1 cellular context compared by ENCODE assay signal in the genomic region with DNA sequence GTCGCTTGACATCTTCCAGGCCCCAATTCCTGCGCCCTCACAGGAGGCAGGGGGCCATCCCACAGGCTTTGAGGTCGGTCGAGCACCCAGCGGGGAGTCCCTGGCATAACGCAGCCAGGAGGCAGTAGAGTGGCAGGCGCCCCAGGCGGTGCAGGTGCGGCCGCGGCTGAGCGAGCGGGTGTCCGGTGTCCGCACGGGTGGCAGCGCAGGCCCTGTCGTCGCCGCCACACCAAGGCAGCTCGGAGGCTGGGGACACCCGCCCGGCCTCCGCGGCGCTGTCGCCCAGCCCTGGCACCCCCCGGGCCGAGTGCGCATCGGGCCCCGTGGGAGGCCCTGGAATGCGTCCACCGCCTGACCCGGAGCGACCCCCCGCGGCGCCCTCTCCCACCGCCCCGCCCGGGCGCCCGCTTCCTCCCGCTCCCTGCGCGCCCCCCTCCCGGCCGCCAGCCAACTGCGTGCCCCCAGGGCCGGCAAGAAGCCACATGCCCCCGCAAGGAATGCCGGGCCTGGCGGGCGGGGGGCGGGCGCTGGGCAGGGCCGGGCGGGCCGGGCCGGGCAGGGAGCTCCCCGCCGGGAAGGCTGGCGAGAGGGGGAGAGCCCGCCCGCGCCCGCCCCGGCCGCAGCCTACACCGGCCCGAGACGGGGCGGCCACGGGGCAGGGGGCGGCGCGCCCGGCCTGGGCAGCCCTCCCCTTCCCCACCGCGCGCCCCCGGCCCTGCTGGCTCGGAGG.
TF ChIP-seq lines count a peak whose summit lies in the region.

No MANE protein-coding gene starts in this region.

TF ChIP-seq in endothelial cell of umbilical vein, 7 proteins besides CTCF, POLR2A, EP300 and RAD21:
- TF ChIP-seq EZH2 (IDR thresholded peaks at IDR 0.05; ENCODE audit: borderline replicate concordance, low read depth, low read length, severe bottlenecking), result no peak
- TF ChIP-seq GATA2 (IDR thresholded peaks at IDR 0.05; ENCODE audit: insufficient read depth, insufficient read length, low read depth, low read length), result no peak
- peak; percentile 30 for TF ChIP-seq POLR2AphosphoS5 (IDR thresholded peaks at IDR 0.05; ENCODE audit: insufficient read depth, low read depth, low read length)
